In the genomic region with DNA sequence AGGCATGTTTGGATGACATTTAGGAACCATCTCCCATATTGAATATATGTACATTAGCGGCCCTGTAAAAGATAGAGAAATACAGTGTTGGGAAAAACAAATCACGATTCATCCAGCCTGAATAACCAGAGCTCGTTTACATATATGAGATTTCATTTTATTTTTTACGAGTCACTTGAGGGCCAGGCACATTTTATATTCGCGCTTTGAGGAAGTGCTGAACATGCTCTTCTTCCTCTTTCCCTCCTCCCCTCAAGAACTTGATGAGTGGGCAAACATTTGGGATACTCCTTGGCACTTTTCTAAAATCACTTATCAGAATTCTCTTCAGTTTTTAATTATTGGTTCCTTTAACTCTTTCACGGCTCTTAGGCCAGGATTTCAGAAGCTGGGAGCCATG, we compare ENCODE assay signal across 24 cellular contexts.
"Had no signal": no experiment of that assay in that cellular context is flagged by ENCODE, and none has a peak within 500 bp of the region (broad histone marks: within the 10 kb centered on the region; RNA-seq: fewer than 3 reads in every experiment).

No MANE protein-coding gene starts in this region.

- H3K36me3 ChIP-seq: esophagus squamous epithelium, heart left ventricle, neutrophil, ovary, prostate gland, vagina had no signal

- H3K9me3 ChIP-seq: esophagus squamous epithelium, neutrophil, ovary, prostate gland, testis, vagina had no signal

- H3K4me3 ChIP-seq: coronary artery, esophagus squamous epithelium, heart left ventricle, ovary, prostate gland, testis, vagina had no signal

- H3K27me3 ChIP-seq: esophagus squamous epithelium, heart left ventricle, neutrophil, ovary, testis, vagina had no signal

- DNase-seq: activated B cell treated with CpG ODN at 0.5 μM for 24 hours; activated CD4-positive, alpha-beta memory T cell treated with anti-CD3 and anti-CD28 coated beads for 36 hours; activated CD4-positive, alpha-beta T cell treated with anti-CD3 and anti-CD28 coated beads for 4 hours; activated effector memory CD4-positive, alpha-beta T cell treated with Interleukin-2 at 50 U/mL for 16 hours; activated naive CD4-positive, alpha-beta T cell treated with anti-CD3 and anti-CD28 coated beads for 36 hours; activated naive CD8-positive, alpha-beta T cell treated with anti-CD3 and anti-CD28 coated beads, Interleukin-2, amount 10 ng/mL, durations not matched to agents 7 days and 5 days; activated T-cell treated with anti-CD3 and anti-CD28 coated beads, Interleukin-2, amount 50 U/mL, for 72 hours; amygdala; cerebellar nuclear complex; endodermal cell; esophagus squamous epithelium; heart left ventricle; islet precursor cell; left cardiac atrium; ovary; stimulated activated CD4-positive, alpha-beta T cell treated with anti-CD3 and anti-CD28 coated beads, Interleukin-2, amount 100 ng/mL, for 48 hours; stimulated activated CD8-positive, alpha-beta memory T cell treated with anti-CD3 and anti-CD28 coated beads, Interleukin-4, amount 100 ng/mL, for 48 hours; stimulated activated naive CD4-positive, alpha-beta T cell; testis; trophoblast cell had no signal

- ATAC-seq: activated T-cell treated with anti-CD3 and anti-CD28 coated beads, Interleukin-2, amount 50 U/mL, for 72 hours; heart left ventricle; left cardiac atrium had no signal

- H3K27ac ChIP-seq: coronary artery, esophagus squamous epithelium, neutrophil, ovary, prostate gland, testis, vagina had no signal

- H3K4me1 ChIP-seq: esophagus squamous epithelium, prostate gland, testis, vagina had no signal
